Comparison of ENCODE assay signal across 37 cellular contexts in genomic region chr6:45170309-45170708, GRCh38.
"Had no signal": no experiment of that assay in that cellular context is flagged by ENCODE, and none has a peak within 500 bp of the region (broad histone marks: within the 10 kb centered on the region; RNA-seq: fewer than 3 reads in every experiment).

No MANE protein-coding gene starts in this region.

- FAIRE-seq: astrocyte, colon, TTC549 had no signal

- H3K4me1 ChIP-seq: adrenal gland, body of pancreas, breast epithelium had no signal

- ATAC-seq: activated CD4-positive, alpha-beta T cell treated with anti-CD3 and anti-CD28 coated beads for 36 hours; activated CD4-positive, CD25-positive, alpha-beta regulatory T cell treated with anti-CD3 and anti-CD28 coated beads, Interleukin-2, amount 50 U/mL, for 24 hours; activated CD8-positive, alpha-beta memory T cell treated with anti-CD3 and anti-CD28 coated beads, Interleukin-2, amount 10 ng/mL, durations not matched to agents 7 days and 5 days; activated CD8-positive, alpha-beta T cell treated with anti-CD3 and anti-CD28 coated beads, Interleukin-2, amount 10 ng/mL, durations not matched to agents 7 days and 5 days; activated naive CD4-positive, alpha-beta T cell treated with anti-CD3 and anti-CD28 coated beads, Interleukin-2, amount 50 U/mL, for 72 hours; activated T-helper 17 cell treated with anti-CD3 and anti-CD28 coated beads, Interleukin-2, amount 50 U/mL, for 72 hours; body of pancreas; WTC11 had no signal

- DNase-seq: activated CD4-positive, alpha-beta memory T cell treated with anti-CD3 and anti-CD28 coated beads, Interleukin-2, amount 10 ng/mL, durations not matched to agents 7 days and 5 days; activated CD4-positive, alpha-beta T cell treated with anti-CD3 and anti-CD28 coated beads for 1 hour; activated CD4-positive, alpha-beta T cell treated with anti-CD3 and anti-CD28 coated beads for 36 hours; activated CD4-positive, alpha-beta T cell treated with anti-CD3 and anti-CD28 coated beads for 48 hours; activated CD4-positive, alpha-beta T cell treated with anti-CD3 and anti-CD28 coated beads, Interleukin-2, amount 10 ng/mL, durations not matched to agents 7 days and 5 days; activated CD4-positive, alpha-beta T cell treated with anti-CD3 and anti-CD28 coated beads, Interleukin-2, amount 50 U/mL, for 48 hours; activated CD4-positive, CD25-positive, alpha-beta regulatory T cell; activated CD8-positive, alpha-beta memory T cell treated with anti-CD3 and anti-CD28 coated beads for 24 hours; activated CD8-positive, alpha-beta memory T cell treated with anti-CD3 and anti-CD28 coated beads, Interleukin-2, amount 10 ng/mL, durations not matched to agents 7 days and 5 days; activated CD8-positive, alpha-beta T cell treated with anti-CD3 and anti-CD28 coated beads, Interleukin-2, amount 10 ng/mL, durations not matched to agents 7 days and 5 days; activated effector memory CD4-positive, alpha-beta T cell treated with anti-CD3 and anti-CD28 coated beads, Interleukin-2, amount 50 U/mL, for 16 hours; activated gamma-delta T cell treated with Interleukin-2 at 50 U/mL for 16 hours; activated naive CD4-positive, alpha-beta T cell; activated naive CD4-positive, alpha-beta T cell treated with anti-CD3 and anti-CD28 coated beads for 36 hours; activated naive CD4-positive, alpha-beta T cell treated with anti-CD3 and anti-CD28 coated beads, Interleukin-2, amount 50 U/mL, for 16 hours; activated naive CD8-positive, alpha-beta T cell treated with anti-CD3 and anti-CD28 coated beads for 36 hours; activated T-cell treated with anti-CD3 and anti-CD28 coated beads for 4 hours; activated T-cell treated with anti-CD3 and anti-CD28 coated beads, Interleukin-2, amount 50 U/mL, for 24 hours; activated T-cell treated with anti-CD3 and anti-CD28 coated beads, Interleukin-2, amount 50 U/mL, for 48 hours; adrenal gland; amniotic stem cell; aorta; body of pancreas; brain microvascular endothelial cell; central memory CD4-positive, alpha-beta T cell; T-helper 2 cell; T-helper 9 cell; WERI-Rb-1 had no signal

- H3K27me3 ChIP-seq: adrenal gland, body of pancreas, brain microvascular endothelial cell, breast epithelium had no signal

- H3K27ac ChIP-seq: adrenal gland, body of pancreas, brain microvascular endothelial cell, breast epithelium, coronary artery, WERI-Rb-1 had no signal

- H3K4me3 ChIP-seq: adrenal gland, body of pancreas, breast epithelium, coronary artery had no signal

- H3K9me3 ChIP-seq: adrenal gland, body of pancreas, breast epithelium had no signal

- H3K36me3 ChIP-seq: adrenal gland, brain microvascular endothelial cell, breast epithelium, WERI-Rb-1 had no signal
